In genomic region chr13:43348397-43348796, GRCh38 we compare ENCODE assay signal across 15 cellular contexts.
DNase-seq lines count a peak whose midpoint lies in the region; ATAC-seq lines count a peak whose summit lies in the region.
"Had no signal": no experiment of that assay in that cellular context is flagged by ENCODE, and none has a peak within 500 bp of the region (broad histone marks: within the 10 kb centered on the region; RNA-seq: fewer than 3 reads in every experiment).

No MANE protein-coding gene starts in this region.

- no peaks in the 10 kb centered on the region for H3K9me3 ChIP-seq in SJCRH30 (replicated peaks)
- H3K9me3 ChIP-seq: neutrophil had no signal

- H3K27me3 ChIP-seq in SJCRH30 = no peaks in the 10 kb centered on the region

- no peaks in the 10 kb centered on the region for H3K36me3 ChIP-seq in SJCRH30
- H3K36me3 ChIP-seq: neutrophil had no signal

- no peak overlapping the region for H3K4me3 ChIP-seq in SJCRH30

- in situ Hi-C loops in G401 (cut with HindIII; ENCODE audit: low sequenced_read_pairs) = no loop called here

- peak overlapping the region; percentile 80 for H3K27ac ChIP-seq in SJCRH30
- H3K27ac ChIP-seq: neutrophil had no signal

- peak; percentile 46 for DNase-seq in NOMO-1 treated with DMSO at 0.1 percent for 48 hours (lab: John Stamatoyannopoulos, UW; ENCODE audit: unreplicated experiment)
- DNase-seq in NOMO-1 treated with dmso at 0.1 percent for 144 hours (lab: John Stamatoyannopoulos, UW; ENCODE audit: unreplicated experiment) = no peak
- peak; percentile 26 to 64 for DNase-seq in SJCRH30
- DNase-seq in G401 (ENCODE audit: low spot score) = no peak
- DNase-seq in DMS 273 treated with DMSO at 0.1 percent for 48 hours (lab: John Stamatoyannopoulos, UW) = no peak
- DNase-seq: activated CD8-positive, alpha-beta memory T cell treated with anti-CD3 and anti-CD28 coated beads, Interleukin-2, amount 50 U/mL, for 48 hours; CD4-positive, alpha-beta T cell; erythroblast; Kasumi-1; NK-92 treated with Interleukin-12 subunit alpha and Interleukin-12 subunit beta, amount 100 ng/mL, for 24 hours; SW 1271 had no signal

- ATAC-seq in esophagus mucosa (peak; percentile 54), HG02759 (IDR thresholded peaks at IDR 0.05; ENCODE audit: unreplicated experiment) (no peak), GM19467 (IDR thresholded peaks at IDR 0.05; ENCODE audit: unreplicated experiment) (no peak)

- H3K4me1 ChIP-seq in SJCRH30 = peaks cover 31% of the 10 kb centered on the region

Comparison
In these comparisons a context has a peak if more than half of its experiments do, and no peak if none do; other contexts are left out.
1. DNase-seq: peak in NOMO-1 treated with DMSO at 0.1 percent for 48 hours (single experiment) and SJCRH30 (2 of 2); none in NOMO-1 treated with dmso at 0.1 percent for 144 hours (single experiment), G401 (single experiment) and DMS 273 treated with DMSO at 0.1 percent for 48 hours (single experiment).